In the genomic region with DNA sequence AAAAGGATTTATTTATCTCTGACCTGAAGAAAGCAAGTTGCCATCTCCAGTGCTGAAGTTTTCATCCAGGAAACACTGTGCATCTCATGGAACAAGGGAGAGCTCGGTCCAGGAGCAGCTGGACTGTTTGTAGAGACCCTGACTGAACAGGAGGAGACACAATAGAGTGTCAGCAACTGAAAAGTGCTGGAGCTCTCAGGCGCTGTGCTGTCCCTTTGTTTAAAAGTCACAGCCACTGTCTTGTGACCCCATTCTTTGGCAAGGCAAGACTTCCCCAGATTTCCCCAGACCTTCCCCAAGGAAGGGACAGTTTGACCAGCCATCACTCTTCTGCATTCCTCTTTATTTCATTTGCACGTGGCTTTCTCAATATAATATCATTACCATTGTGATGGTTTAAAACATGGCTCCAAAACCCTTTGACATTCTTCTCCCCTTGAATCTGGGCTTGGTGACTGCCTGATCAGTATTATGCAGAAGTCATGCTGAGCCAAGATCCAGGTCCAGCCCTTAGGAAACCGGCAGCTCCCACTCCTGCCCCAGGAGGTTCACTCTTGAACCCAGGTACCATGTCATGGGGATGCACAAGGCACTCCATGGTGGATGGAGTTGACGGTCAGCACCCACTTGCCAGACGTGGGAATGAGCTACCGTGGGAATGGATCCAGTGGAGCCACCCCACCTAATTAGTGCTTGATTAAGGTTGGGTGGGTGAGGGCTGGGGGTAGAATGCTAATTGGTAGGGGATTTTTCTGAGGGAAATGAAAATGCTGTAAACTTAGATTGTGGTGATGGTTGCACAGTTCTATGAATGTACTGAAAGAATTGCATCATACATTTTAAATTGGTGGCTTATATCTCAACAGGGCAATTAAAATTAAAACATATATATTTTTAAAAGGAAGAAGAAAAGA, we compare ENCODE assay signal across 26 cellular contexts.
"Had no signal": no experiment of that assay in that cellular context is flagged by ENCODE, and none has a peak within 500 bp of the region (broad histone marks: within the 10 kb centered on the region; RNA-seq: fewer than 3 reads in every experiment).

No MANE protein-coding gene starts in this region.

- H3K9me3 ChIP-seq: gastrocnemius medialis, left lung, pancreas, thyroid gland, vagina had no signal

- ATAC-seq: esophagus mucosa; gastrocnemius medialis; left cardiac atrium; left lung; naive thymus-derived CD8-positive, alpha-beta T cell; pancreas; sciatic nerve; stimulated activated naive CD8-positive, alpha-beta T cell treated with anti-CD3 and anti-CD28 coated beads, Interleukin-15, amount 100 ng/mL, for 72 hours had no signal

- DNase-seq: dorsolateral prefrontal cortex; effector CD8-positive, alpha-beta T cell; endodermal cell; foreskin fibroblast; gastrocnemius medialis; head of caudate nucleus; left cardiac atrium; left lung; mesendoderm; naive thymus-derived CD8-positive, alpha-beta T cell; nephron progenitor cell; occipital lobe; pancreas; stimulated activated CD4-positive, alpha-beta T cell treated with anti-CD3 and anti-CD28 coated beads, Interleukin-12 subunit alpha, Interleukin-12 subunit beta, amount 100 ng/mL, for 4 hours; stimulated activated CD4-positive, alpha-beta T cell treated with anti-CD3 and anti-CD28 coated beads, Interleukin-1b, Interleukin-23, amount 100 ng/mL, for 48 hours; stimulated activated CD4-positive, alpha-beta T cell treated with anti-CD3 and anti-CD28 coated beads, Interleukin-4, amount 100 ng/mL, for 1 hour; stimulated activated CD8-positive, alpha-beta memory T cell treated with anti-CD3 and anti-CD28 coated beads, Interleukin-4, amount 100 ng/mL, for 48 hours; stimulated activated naive CD4-positive, alpha-beta T cell; stimulated activated naive CD8-positive, alpha-beta T cell treated with anti-CD3 and anti-CD28 coated beads, Interleukin-15, amount 100 ng/mL, for 72 hours; thyroid gland; trophoblast cell had no signal

- H3K27ac Mint-ChIP-seq: endodermal cell; naive thymus-derived CD8-positive, alpha-beta T cell; nephron progenitor cell; stimulated activated naive CD8-positive, alpha-beta T cell treated with anti-CD3 and anti-CD28 coated beads, Interleukin-15, amount 100 ng/mL, for 72 hours had no signal

- H3K27ac ChIP-seq: epithelial cell of prostate, gastrocnemius medialis, left lung, pancreas, thyroid gland, vagina had no signal

- H3K36me3 ChIP-seq: gastrocnemius medialis, left lung, pancreas, thyroid gland, vagina had no signal

- H3K4me2 ChIP-seq: smooth muscle cell had no signal

- H3K36me3 Mint-ChIP-seq: naive thymus-derived CD8-positive, alpha-beta T cell had no signal

- H3K27me3 ChIP-seq: dorsolateral prefrontal cortex, gastrocnemius medialis, left lung, pancreas, thyroid gland, vagina had no signal

- H3K9me3 Mint-ChIP-seq: endodermal cell; naive thymus-derived CD8-positive, alpha-beta T cell; nephron progenitor cell had no signal

- H3K27me3 Mint-ChIP-seq: stimulated activated naive CD8-positive, alpha-beta T cell treated with anti-CD3 and anti-CD28 coated beads, Interleukin-15, amount 100 ng/mL, for 72 hours had no signal

- H3K4me3 ChIP-seq: dorsolateral prefrontal cortex, gastrocnemius medialis, left lung, pancreas, smooth muscle cell, thyroid gland, vagina had no signal

- H3K4me1 ChIP-seq: gastrocnemius medialis, left lung, pancreas, thyroid gland, vagina had no signal

- H3K4me3 Mint-ChIP-seq: endodermal cell; naive thymus-derived CD8-positive, alpha-beta T cell; nephron progenitor cell; stimulated activated naive CD8-positive, alpha-beta T cell treated with anti-CD3 and anti-CD28 coated beads, Interleukin-15, amount 100 ng/mL, for 72 hours had no signal

- H3K4me1 Mint-ChIP-seq: nephron progenitor cell; stimulated activated naive CD8-positive, alpha-beta T cell treated with anti-CD3 and anti-CD28 coated beads, Interleukin-15, amount 100 ng/mL, for 72 hours had no signal
